9 cellular contexts compared by ENCODE assay signal in genomic region chr10:125721035-125721434, GRCh38. TPM values are rescaled to one million over a fixed set of nuclear protein-coding genes. Genes with fewer than 3 reads are reported as not detected.
DNase-seq lines count a peak whose midpoint lies in the region; ATAC-seq and TF ChIP-seq lines count a peak whose summit lies in the region.
"Had no signal": no experiment of that assay in that cellular context is flagged by ENCODE, and none has a peak within 500 bp of the region (broad histone marks: within the 10 kb centered on the region; RNA-seq: fewer than 3 reads in every experiment).

No MANE protein-coding gene starts in this region.

- POLR2A ChIA-PET in naive thymus-derived CD4-positive, alpha-beta T cell (lab: Charles Lee): no interaction called here

- H3K9me2 ChIP-seq in GM23248 (ENCODE audit: insufficient read depth): no peaks in the 10 kb centered on the region

- H3K36me3 Mint-ChIP-seq in naive thymus-derived CD4-positive, alpha-beta T cell: peaks cover 11 to 35% (median 24%) of the 10 kb centered on the region in 5 donors

- peaks cover 0 to 3% (median 0%) of the 10 kb centered on the region in 5 donors for H3K27me3 Mint-ChIP-seq in naive thymus-derived CD4-positive, alpha-beta T cell

- peak overlapping the region in 7 of 9 donors; percentile 19 to 98 (median 32) for H3K27ac Mint-ChIP-seq in naive thymus-derived CD4-positive, alpha-beta T cell

- peaks cover 10% of the 10 kb centered on the region for H3F3A ChIP-seq in GM23248 (ENCODE audit: insufficient read depth)

- peaks cover 42% of the 10 kb centered on the region for H3K36me3 ChIP-seq in GM23248 (ENCODE audit: low read depth)
- H3K36me3 ChIP-seq in OCI-LY3 (replicated peaks; ENCODE audit: low read depth, low read length): peaks cover 39% of the 10 kb centered on the region
- peaks cover 6 to 45% (median 34%) of the 10 kb centered on the region in 3 experiments for H3K36me3 ChIP-seq in naive thymus-derived CD4-positive, alpha-beta T cell (ENCODE audit: control insufficient read depth in 2 of 3, insufficient read depth in 3 of 3, low read length in 3 of 3)
- H3K36me3 ChIP-seq in colonic mucosa: peaks cover 6% of the 10 kb centered on the region

- H3K4me2 ChIP-seq in GM23248 (ENCODE audit: unreplicated experiment) (peak overlapping the region; percentile 88), OCI-LY3 (ENCODE audit: low read length) (peak overlapping the region; percentile 67)

- ATAC-seq in naive thymus-derived CD4-positive, alpha-beta T cell: no peak
- no peak for ATAC-seq in Right ventricle myocardium superior (ENCODE audit: poor library complexity)

- H3K27ac ChIP-seq in GM23248 (no peak overlapping the region), OCI-LY3 (ENCODE audit: low read length) (peak overlapping the region; percentile 77), colonic mucosa (no peak overlapping the region)
- peak overlapping the region; percentile 94 for H3K27ac ChIP-seq in naive thymus-derived CD4-positive, alpha-beta T cell (ENCODE audit: low read depth, low read length)

- in situ Hi-C loops in GM23248 (cut with MboI): loop anchor here (25.0 kb wide), 1 partner anchor 684 kb away; no protein-coding TSS in a partner anchor

- H3K79me2 ChIP-seq in GM23248 (ENCODE audit: insufficient read depth) (peaks cover 42% of the 10 kb centered on the region), OCI-LY3 (ENCODE audit: low read length) (peaks cover 33% of the 10 kb centered on the region)

- no peak overlapping the region for H2AFZ ChIP-seq in GM23248
- no peak overlapping the region for H2AFZ ChIP-seq in OCI-LY3 (ENCODE audit: low read depth, low read length)

- H3K4me1 Mint-ChIP-seq in naive thymus-derived CD4-positive, alpha-beta T cell: peaks cover 10 to 51% (median 39%) of the 10 kb centered on the region in 7 donors

- DNase-seq in GM23248 (no peak), DMS 273 treated with DMSO at 0.1 percent for 48 hours (lab: John Stamatoyannopoulos, UW) (no peak), colonic mucosa (no peak), midbrain (lab: John Stamatoyannopoulos, UW) (no peak), Right ventricle myocardium superior (no peak)
- DNase-seq in naive thymus-derived CD4-positive, alpha-beta T cell: no peak
- DNase-seq: activated CD8-positive, alpha-beta memory T cell treated with anti-CD3 and anti-CD28 coated beads, Interleukin-2, amount 50 U/mL, for 48 hours had no signal

- no peak for TF ChIP-seq CTCF in OCI-LY3 (IDR thresholded peaks at IDR 0.05; ENCODE audit: low read depth, low read length)
- no peak for TF ChIP-seq CTCF in colonic mucosa (IDR thresholded peaks at IDR 0.05)

- CTCF ChIA-PET in naive thymus-derived CD4-positive, alpha-beta T cell (lab: Charles Lee): no interaction called here

- peaks cover 16% of the 10 kb centered on the region for H3K4me1 ChIP-seq in GM23248 (ENCODE audit: insufficient read depth)
- H3K4me1 ChIP-seq in OCI-LY3 (ENCODE audit: low read length): peaks cover 19% of the 10 kb centered on the region
- peaks cover 20 to 24% of the 10 kb centered on the region in 2 donors for H3K4me1 ChIP-seq in naive thymus-derived CD4-positive, alpha-beta T cell (ENCODE audit: control insufficient read depth in 2 of 2, insufficient read depth in 2 of 2, low read length in 2 of 2)
- H3K4me1 ChIP-seq in colonic mucosa: peaks cover 4% of the 10 kb centered on the region

- H3K9me3 ChIP-seq in GM23248 (ENCODE audit: low read depth) (no peaks in the 10 kb centered on the region), OCI-LY3 (ENCODE audit: insufficient read depth, low read length) (no peaks in the 10 kb centered on the region), colonic mucosa (no peaks in the 10 kb centered on the region)
- no peaks in the 10 kb centered on the region for H3K9me3 ChIP-seq in naive thymus-derived CD4-positive, alpha-beta T cell (ENCODE audit: control insufficient read depth in 2 of 3, low read length in 3 of 3)

- H3K27me3 ChIP-seq in GM23248 (replicated peaks; ENCODE audit: insufficient read depth) (no peaks in the 10 kb centered on the region), OCI-LY3 (ENCODE audit: low read depth, low read length) (no peaks in the 10 kb centered on the region), colonic mucosa (no peaks in the 10 kb centered on the region)
- H3K27me3 ChIP-seq in naive thymus-derived CD4-positive, alpha-beta T cell (ENCODE audit: control insufficient read depth in 2 of 2, insufficient read depth in 2 of 2, low read length in 2 of 2): no peaks in the 10 kb centered on the region

- TF ChIP-seq POLR2A in GM18526 (IDR thresholded peaks at IDR 0.05; ENCODE audit: extremely low read depth, insufficient read length): peak; percentile 23

- WGBS in GM23248 (ENCODE audit: low coverage in 1 of 2, low lambda C conversion rate in 2 of 2, missing lambda C conversion rate in 2 of 2), 2 experiments: 94 to 95% methylated on average over 6 of the region's 6 CpGs

- H4K20me1 ChIP-seq in GM23248 (ENCODE audit: insufficient read depth) (no peaks in the 10 kb centered on the region), OCI-LY3 (ENCODE audit: insufficient read depth, low read length) (no peaks in the 10 kb centered on the region)

- peak overlapping the region; percentile 61 to 99 (median 83) for H3K4me3 Mint-ChIP-seq in naive thymus-derived CD4-positive, alpha-beta T cell

- intact Hi-C loops in naive thymus-derived CD4-positive, alpha-beta T cell (cut with micrococcal nuclease): no loop called here
- intact Hi-C loops in colonic mucosa (cut with DNase I) (loop anchor here (5.0 kb wide), 1 partner anchor 101 kb away; the partner anchor contains the start of genes BCCIP and UROS), Right ventricle myocardium superior (cut with DNase I) (no loop called here)

- H3K4me3 ChIP-seq in GM23248 (peak overlapping the region; percentile 99), OCI-LY3 (ENCODE audit: low read length) (peak overlapping the region; percentile 93), colonic mucosa (no peak overlapping the region)
- H3K4me3 ChIP-seq in naive thymus-derived CD4-positive, alpha-beta T cell (ENCODE audit: low read length): no peak overlapping the region

- H3K9ac ChIP-seq in GM23248 (peak overlapping the region; percentile 99; the same call in 1 of the 2 replicates), OCI-LY3 (ENCODE audit: low read length) (peak overlapping the region; percentile 92; the same call in 1 of the 2 replicates), colonic mucosa (ENCODE audit: low read depth in 2 of 2, low read length in 2 of 2) (no peak overlapping the region)

- H3K9me3 Mint-ChIP-seq in naive thymus-derived CD4-positive, alpha-beta T cell: peaks cover 0 to 10% (median 1%) of the 10 kb centered on the region in 11 donors

RNA-seq across cellular contexts. Expression of gene EDRF1, which starts 1.5 kb away (rescaled TPM):
- 13.2 and 16.4 TPM in 2 replicates for total RNA-seq in GM23248 (2014; rRNA removed; shearing (Covaris generic))
- 10.2 and 11.4 TPM in 2 replicates for polyA plus RNA-seq in GM23248 (2016; fragmentation: Nextera tagmentation; extraction: Ambion mirVana)
- total RNA-seq in naive thymus-derived CD4-positive, alpha-beta T cell: 10 to 100 TPM; 33.8 to 64.4 (median 53.8) TPM
- 10 to 100 TPM; 11.3 to 13.6 TPM for polyA plus RNA-seq in naive thymus-derived CD4-positive, alpha-beta T cell
- total RNA-seq in colonic mucosa (10 to 100 TPM; 16.4 to 20.4 TPM), Right ventricle myocardium superior (10.1 TPM)

RNA-seq across cellular contexts. Expression of gene TEX36, which starts 38.1 kb away (rescaled TPM):
- 0.76 TPM in 1 of 2 replicates, not detected in the other for total RNA-seq in GM23248 (2014; rRNA removed; shearing (Covaris generic))
- polyA plus RNA-seq in GM23248 (2016; fragmentation: Nextera tagmentation; extraction: Ambion mirVana): 0.34 and 0.35 TPM in 2 replicates
- not detected for total RNA-seq in naive thymus-derived CD4-positive, alpha-beta T cell
- polyA plus RNA-seq in naive thymus-derived CD4-positive, alpha-beta T cell: not detected
- total RNA-seq in colonic mucosa (not detected), Right ventricle myocardium superior (not detected)

RNA-seq across cellular contexts. Expression of gene MMP21, which starts 54.6 kb away (rescaled TPM):
- total RNA-seq in GM23248 (2014; rRNA removed; shearing (Covaris generic)): not detected in 2 replicates
- not detected in 2 replicates for polyA plus RNA-seq in GM23248 (2016; fragmentation: Nextera tagmentation; extraction: Ambion mirVana)
- total RNA-seq in naive thymus-derived CD4-positive, alpha-beta T cell: under 1 TPM; 0.29 to 0.84 (median 0.40) TPM
- not detected for polyA plus RNA-seq in naive thymus-derived CD4-positive, alpha-beta T cell
- total RNA-seq in colonic mucosa (not detected), Right ventricle myocardium superior (not detected)

Comparison
In these comparisons a context has a peak if more than half of its experiments do, and no peak if none do; other contexts are left out.
1. H3K27ac ChIP-seq: peak in OCI-LY3 (single experiment) and naive thymus-derived CD4-positive, alpha-beta T cell (single experiment); none in GM23248 (single experiment) and colonic mucosa (single experiment).
2. H3K4me3 ChIP-seq: peak in GM23248 (single experiment) and OCI-LY3 (single experiment); none in naive thymus-derived CD4-positive, alpha-beta T cell (single experiment) and colonic mucosa (single experiment).
3. H3K9ac ChIP-seq: peak in GM23248 (single experiment) and OCI-LY3 (single experiment); none in colonic mucosa (0 of 2).